Comparison of ENCODE assay signal across 32 cellular contexts in the genomic region with DNA sequence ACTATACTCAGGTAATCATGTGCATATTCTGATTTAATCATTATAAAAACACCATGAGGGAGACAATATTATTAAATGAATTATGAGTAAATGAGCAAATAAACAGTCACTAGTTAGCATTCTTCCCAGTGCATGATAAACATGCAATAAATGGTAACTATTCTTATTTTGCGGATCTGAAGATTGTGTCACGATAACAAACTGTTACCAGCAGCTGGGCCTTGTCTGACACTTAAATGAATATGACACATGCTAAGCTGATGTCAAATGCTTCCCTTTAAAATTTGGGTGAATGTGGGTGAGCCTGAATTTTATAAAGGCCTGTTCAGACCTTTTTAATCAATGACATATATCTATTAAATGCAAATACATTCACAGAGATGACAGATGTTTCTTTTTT.
"Had no signal": no experiment of that assay in that cellular context is flagged by ENCODE, and none has a peak within 500 bp of the region (broad histone marks: within the 10 kb centered on the region; RNA-seq: fewer than 3 reads in every experiment).

No MANE protein-coding gene starts in this region.

- DNase-seq: activated B cell treated with CpG ODN at 0.5 μM for 24 hours; activated CD4-positive, alpha-beta memory T cell treated with anti-CD3 and anti-CD28 coated beads for 36 hours; activated CD4-positive, alpha-beta T cell treated with anti-CD3 and anti-CD28 coated beads for 4 hours; activated CD4-positive, alpha-beta T cell treated with anti-CD3 and anti-CD28 coated beads, Interleukin-2, amount 10 ng/mL, durations not matched to agents 24 days and 14 days; activated CD4-positive, alpha-beta T cell treated with anti-CD3 and anti-CD28 coated beads, Interleukin-2, amount 50 U/mL, for 1 hour; activated CD4-positive, alpha-beta T cell treated with anti-CD3 and anti-CD28 coated beads, Interleukin-2, amount 50 U/mL, for 4 hours; activated CD4-positive, CD25-positive, alpha-beta regulatory T cell treated with anti-CD3 and anti-CD28 coated beads, Interleukin-2, amount 50 U/mL, for 72 hours; activated CD8-positive, alpha-beta memory T cell treated with anti-CD3 and anti-CD28 coated beads, Interleukin-2, amount 50 U/mL, for 4 hours; activated CD8-positive, alpha-beta T cell treated with anti-CD3 and anti-CD28 coated beads for 36 hours; activated effector memory CD4-positive, alpha-beta T cell treated with anti-CD3 and anti-CD28 coated beads, Interleukin-2, amount 50 U/mL, for 16 hours; activated gamma-delta T cell treated with Interleukin-2 at 50 U/mL for 16 hours; activated naive CD4-positive, alpha-beta T cell; activated naive CD4-positive, alpha-beta T cell treated with anti-CD3 and anti-CD28 coated beads for 36 hours; activated naive CD4-positive, alpha-beta T cell treated with anti-CD3 and anti-CD28 coated beads, Interleukin-2, amount 50 U/mL, for 16 hours; activated naive CD8-positive, alpha-beta T cell treated with anti-CD3 and anti-CD28 coated beads for 36 hours; activated T-cell treated with anti-CD3 and anti-CD28 coated beads for 4 hours; activated T-cell treated with anti-CD3 and anti-CD28 coated beads, Interleukin-2, amount 50 U/mL, for 1 hour; activated T-cell treated with anti-CD3 and anti-CD28 coated beads, Interleukin-2, amount 50 U/mL, for 4 hours; activated T-cell treated with anti-CD3 and anti-CD28 coated beads, Interleukin-2, amount 50 U/mL, for 72 hours; adrenal gland; amniotic stem cell; aorta; body of pancreas; brain microvascular endothelial cell; central memory CD4-positive, alpha-beta T cell; T-helper 1 cell; T-helper 2 cell; T-helper 9 cell had no signal

- H3K4me3 ChIP-seq: adrenal gland, body of pancreas, breast epithelium had no signal

- H3K27ac ChIP-seq: adrenal gland, body of pancreas, brain microvascular endothelial cell, breast epithelium, VCaP had no signal

- H3K27me3 ChIP-seq: adrenal gland, body of pancreas, brain microvascular endothelial cell, breast epithelium had no signal

- H3K9me3 ChIP-seq: adrenal gland, body of pancreas, breast epithelium had no signal

- ATAC-seq: activated CD8-positive, alpha-beta T cell treated with anti-CD3 and anti-CD28 coated beads for 36 hours; activated naive CD4-positive, alpha-beta T cell treated with anti-CD3 and anti-CD28 coated beads, Interleukin-2, amount 50 U/mL, for 72 hours; activated T-cell treated with anti-CD3 and anti-CD28 coated beads, Interleukin-2, amount 50 U/mL, for 4 hours; activated T-cell treated with anti-CD3 and anti-CD28 coated beads, Interleukin-2, amount 50 U/mL, for 72 hours; activated T-helper 17 cell treated with anti-CD3 and anti-CD28 coated beads, Interleukin-2, amount 50 U/mL, for 72 hours; body of pancreas had no signal

- H3K36me3 ChIP-seq: adrenal gland, brain microvascular endothelial cell, breast epithelium had no signal

- H3K4me1 ChIP-seq: adrenal gland, body of pancreas, breast epithelium had no signal
